ENCODE assay signal across 15 cellular contexts in genomic region chr20:12860619-12861247, GRCh38.
DNase-seq lines count a peak whose midpoint lies in the region; ATAC-seq and TF ChIP-seq lines count a peak whose summit lies in the region.
"Had no signal": no experiment of that assay in that cellular context is flagged by ENCODE, and none has a peak within 500 bp of the region (broad histone marks: within the 10 kb centered on the region; RNA-seq: fewer than 3 reads in every experiment).

No MANE protein-coding gene starts in this region.

- H3K27ac ChIP-seq in lung (ENCODE audit: low read depth in 1 of 2, low read length in 1 of 2), result no peak overlapping the region
- H3K27ac ChIP-seq: BLaER1 had no signal

- H3K27me3 ChIP-seq in lung (ENCODE audit: control insufficient read depth, insufficient read depth), result no peaks in the 10 kb centered on the region
- H3K27me3 ChIP-seq: BLaER1 had no signal

- ATAC-seq in lung (ENCODE audit: insufficient read depth, low FRiP score) (peak; percentile 68), left colon (no peak)

- H3K4me1 ChIP-seq in lung (ENCODE audit: control insufficient read depth in 2 of 2, insufficient read depth in 2 of 2, low read length in 2 of 2), result no peaks in the 10 kb centered on the region
- H3K4me1 ChIP-seq: BLaER1, Caco-2, HAP-1 had no signal

- no peak for TF ChIP-seq CTCF in epithelial cell of proximal tubule (conservative IDR thresholded peaks at IDR 0.05; ENCODE audit: low read depth, low read length)
- TF ChIP-seq CTCF in lung (IDR thresholded peaks at IDR 0.05; ENCODE audit: control extremely low read depth, extremely low read depth), result no peak

- intact Hi-C loops in left colon (cut with DNase I, micrococcal nuclease), result no loop called here

- H3K4me3 ChIP-seq in epithelial cell of proximal tubule (ENCODE audit: low read depth, low read length), result no peak overlapping the region
- no peak overlapping the region for H3K4me3 ChIP-seq in lung
- H3K4me3 ChIP-seq: BLaER1, HAP-1 had no signal

- H3K36me3 ChIP-seq in lung (ENCODE audit: control insufficient read depth in 2 of 2, insufficient read depth in 2 of 2, low read length in 2 of 2), result no peaks in the 10 kb centered on the region
- H3K36me3 ChIP-seq: BLaER1, HAP-1 had no signal

- DNase-seq in astrocyte of the hippocampus (ENCODE audit: low read depth, low spot score) (peak; percentile 18), epithelial cell of proximal tubule (ENCODE audit: low read depth) (peak; percentile 25), lung (ENCODE audit: low spot score) (no peak), GM19240 (ENCODE audit: insufficient read length, low spot score) (no peak), 8988T (no peak), ecto neural progenitor cell (ENCODE audit: low spot score) (no peak), left colon (no peak)
- DNase-seq: AML-193; Caco-2; CD8-positive, alpha-beta memory T cell; DND-41; GDM1; IMR-90 had no signal

- H3K9me3 ChIP-seq in lung (ENCODE audit: control insufficient read depth in 2 of 2, insufficient read depth in 1 of 2, low read length in 1 of 2), result peaks cover 0 to 4% of the 10 kb centered on the region in 2 donors
- H3K9me3 ChIP-seq: Caco-2, HAP-1 had no signal

Comparison
In these comparisons a context has a peak if more than half of its experiments do, and no peak if none do; other contexts are left out.
1. DNase-seq: peak in astrocyte of the hippocampus (single experiment) and epithelial cell of proximal tubule (single experiment); none in lung (single experiment), GM19240 (single experiment), 8988T (single experiment), ecto neural progenitor cell (single experiment) and left colon (0 of 2).